In genomic region chr6:101195581-101195980, GRCh38 we compare ENCODE assay signal across 20 cellular contexts.
DNase-seq lines count a peak whose midpoint lies in the region; ATAC-seq and TF ChIP-seq lines count a peak whose summit lies in the region.
"Had no signal": no experiment of that assay in that cellular context is flagged by ENCODE, and none has a peak within 500 bp of the region (broad histone marks: within the 10 kb centered on the region; RNA-seq: fewer than 3 reads in every experiment).

No MANE protein-coding gene starts in this region.

- no peaks in the 10 kb centered on the region for H3K27me3 Mint-ChIP-seq in glutamatergic neuron (ENCODE audit: unreplicated experiment)
- H3K27me3 Mint-ChIP-seq: CD8-positive, alpha-beta memory T cell; naive B cell had no signal

- no peak for ATAC-seq in GM21825 (IDR thresholded peaks at IDR 0.05; ENCODE audit: unreplicated experiment)
- no peak for ATAC-seq in HG03045 (IDR thresholded peaks at IDR 0.05; ENCODE audit: unreplicated experiment)
- ATAC-seq in HG03469 (IDR thresholded peaks at IDR 0.05; ENCODE audit: unreplicated experiment), result no peak
- ATAC-seq: HCT116, heart left ventricle, upper lobe of right lung had no signal

- no peaks in the 10 kb centered on the region for H3K9me3 Mint-ChIP-seq in glutamatergic neuron (ENCODE audit: unreplicated experiment)

- no peak overlapping the region for H3K4me3 Mint-ChIP-seq in glutamatergic neuron (ENCODE audit: unreplicated experiment)
- H3K4me3 Mint-ChIP-seq: CD8-positive, alpha-beta memory T cell; naive B cell had no signal

- peaks cover 8% of the 10 kb centered on the region for H3K4me1 Mint-ChIP-seq in glutamatergic neuron (ENCODE audit: low read depth, unreplicated experiment)
- H3K4me1 Mint-ChIP-seq: CD8-positive, alpha-beta memory T cell; naive B cell had no signal

- H3K27ac Mint-ChIP-seq in glutamatergic neuron (ENCODE audit: unreplicated experiment), result peak overlapping the region; percentile 33
- H3K27ac Mint-ChIP-seq: CD8-positive, alpha-beta memory T cell; naive B cell had no signal

- H3K36me3 Mint-ChIP-seq in glutamatergic neuron (ENCODE audit: unreplicated experiment), result no peaks in the 10 kb centered on the region
- H3K36me3 Mint-ChIP-seq: CD8-positive, alpha-beta memory T cell; naive B cell had no signal

- TF ChIP-seq CTCF in AG10803 (conservative IDR thresholded peaks at IDR 0.05; ENCODE audit: low read length) (no peak), glutamatergic neuron (IDR thresholded peaks at IDR 0.05; ENCODE audit: partially characterized antibody, unreplicated experiment) (no peak)

- DNase-seq in AG10803 (ENCODE audit: low read depth) (peak; percentile 42), HT1080 (ENCODE audit: low read depth) (peak; percentile 9), astrocyte of the hippocampus (ENCODE audit: low read depth, low spot score) (peak; percentile 6), glutamatergic neuron (no peak), hippocampal formation (lab: John Stamatoyannopoulos, UW) (no peak)
- DNase-seq: activated naive CD4-positive, alpha-beta T cell treated with Interleukin-2 at 50 U/mL for 16 hours; CD8-positive, alpha-beta memory T cell; heart left ventricle; islet precursor cell; naive B cell; NCI-H1417 treated with DMSO at 0.1 percent for 48 hours; NCI-H2171; NCI-H69; stimulated activated CD4-positive, alpha-beta T cell treated with anti-CD3 and anti-CD28 coated beads, Interleukin-2, amount 100 ng/mL, for 48 hours; upper lobe of right lung had no signal

- no peak overlapping the region for H3K4me3 ChIP-seq in AG10803 (ENCODE audit: low read length)
- H3K4me3 ChIP-seq: coronary artery, heart left ventricle, upper lobe of right lung had no signal

Comparison
In these comparisons a context has a peak if more than half of its experiments do, and no peak if none do; other contexts are left out.
1. DNase-seq: peak in AG10803 (single experiment), HT1080 (single experiment) and astrocyte of the hippocampus (single experiment); none in glutamatergic neuron (single experiment) and hippocampal formation (0 of 2).